In genomic region chr9:33884856-33885701, GRCh38 we compare ENCODE assay signal across 9 cellular contexts.
DNase-seq lines count a peak whose midpoint lies in the region; ATAC-seq, FAIRE-seq and TF ChIP-seq lines count a peak whose summit lies in the region.
"Had no signal": no experiment of that assay in that cellular context is flagged by ENCODE, and none has a peak within 500 bp of the region (broad histone marks: within the 10 kb centered on the region; RNA-seq: fewer than 3 reads in every experiment).

No MANE protein-coding gene starts in this region.

- H3K27ac ChIP-seq in heart left ventricle (peak overlapping the region in 3 of 12 donors; percentile 2 to 37 (median 9)), right atrium auricular region (no peak overlapping the region), transverse colon (no peak overlapping the region)

- H3K27me3 ChIP-seq in heart left ventricle (no peaks in the 10 kb centered on the region), right atrium auricular region (no peaks in the 10 kb centered on the region), transverse colon (no peaks in the 10 kb centered on the region)
- H3K27me3 ChIP-seq: dorsolateral prefrontal cortex had no signal

- no peak for TF ChIP-seq EP300 in transverse colon (IDR thresholded peaks at IDR 0.05; ENCODE audit: low read depth)

- TF ChIP-seq CTCF in heart left ventricle (IDR thresholded peaks at IDR 0.05) (no peak), right atrium auricular region (IDR thresholded peaks at IDR 0.05) (no peak), fibroblast of villous mesenchyme (IDR thresholded peaks at IDR 0.05; ENCODE audit: insufficient read depth, low read depth, low read length) (no peak), transverse colon (IDR thresholded peaks at IDR 0.05) (no peak)

- DNase-seq in heart left ventricle (peak in 3 of 5 donors; percentile 53 to 63 (median 60)), right atrium auricular region (ENCODE audit: low spot score) (no peak), RCC 7860 (ENCODE audit: low spot score) (peak; percentile 7), fibroblast of villous mesenchyme (ENCODE audit: low read depth) (peak; percentile 47), transverse colon (peak; percentile 26), iPS-NIHi11 (ENCODE audit: low spot score) (no peak)

- peaks cover 0 to 29% (median 11%) of the 10 kb centered on the region in 9 donors for H3K36me3 ChIP-seq in heart left ventricle
- H3K36me3 ChIP-seq in right atrium auricular region: peaks cover 23% of the 10 kb centered on the region
- peaks cover 0 to 4% (median 0%) of the 10 kb centered on the region in 4 donors for H3K36me3 ChIP-seq in transverse colon

- H3K4me3 ChIP-seq in heart left ventricle (no peak overlapping the region), right atrium auricular region (no peak overlapping the region), fibroblast of villous mesenchyme (ENCODE audit: low read depth, low read length) (no peak overlapping the region), transverse colon (no peak overlapping the region)
- H3K4me3 ChIP-seq: dorsolateral prefrontal cortex had no signal

- peaks cover 6 to 57% (median 31%) of the 10 kb centered on the region in 12 donors for H3K4me1 ChIP-seq in heart left ventricle
- peaks cover 0 to 21% of the 10 kb centered on the region in 2 donors for H3K4me1 ChIP-seq in right atrium auricular region
- H3K4me1 ChIP-seq in transverse colon: peaks cover 11 to 24% (median 18%) of the 10 kb centered on the region in 4 donors

- peak; percentile 45 for FAIRE-seq in RCC 7860 (lab: Jason Lieb, UNC)

- ATAC-seq in heart left ventricle (peak in 3 of 4 donors; percentile 26 to 42 (median 41)), HG03457 (IDR thresholded peaks at IDR 0.05; ENCODE audit: unreplicated experiment) (no peak), HG02798 (IDR thresholded peaks at IDR 0.05; ENCODE audit: poor library complexity, unreplicated experiment) (no peak)

- no peak for TF ChIP-seq POLR2A in heart left ventricle (IDR thresholded peaks at IDR 0.05)
- TF ChIP-seq POLR2A in transverse colon (IDR thresholded peaks at IDR 0.05): no peak

- in situ Hi-C loops in transverse colon (cut with MboI; ENCODE audit: low pct_ligation_motif_present in 1 of 4, low pct_unique_long_range_greater_than_20kb in 1 of 4, low sequenced_read_pairs in 3 of 4): no loop called here

- no peaks in the 10 kb centered on the region for H3K9me3 ChIP-seq in heart left ventricle
- no peaks in the 10 kb centered on the region for H3K9me3 ChIP-seq in right atrium auricular region
- no peaks in the 10 kb centered on the region for H3K9me3 ChIP-seq in transverse colon

- WGBS in heart left ventricle, 4 donors: 43 to 52% (median 48%) methylated on average over 5 of the region's 5 CpGs
- WGBS in transverse colon (ENCODE audit: low coverage in 1 of 2), 2 donors: 49 to 51% methylated on average over 4 to 5 of the region's 5 CpGs

- intact Hi-C loops in heart left ventricle (cut with DNase I) (no loop called here), transverse colon (cut with DNase I; ENCODE audit: low total_unique reads) (no loop called here)

Comparison
In these comparisons a context has a peak if more than half of its experiments do, and no peak if none do; other contexts are left out.
1. DNase-seq: peak in heart left ventricle (3 of 5), RCC 7860 (single experiment), fibroblast of villous mesenchyme (single experiment) and transverse colon (single experiment); none in right atrium auricular region (single experiment) and iPS-NIHi11 (single experiment).
2. ATAC-seq: peak in heart left ventricle (3 of 4); none in HG03457 (single experiment) and HG02798 (single experiment).